20 cellular contexts compared by ENCODE assay signal in the genomic region with DNA sequence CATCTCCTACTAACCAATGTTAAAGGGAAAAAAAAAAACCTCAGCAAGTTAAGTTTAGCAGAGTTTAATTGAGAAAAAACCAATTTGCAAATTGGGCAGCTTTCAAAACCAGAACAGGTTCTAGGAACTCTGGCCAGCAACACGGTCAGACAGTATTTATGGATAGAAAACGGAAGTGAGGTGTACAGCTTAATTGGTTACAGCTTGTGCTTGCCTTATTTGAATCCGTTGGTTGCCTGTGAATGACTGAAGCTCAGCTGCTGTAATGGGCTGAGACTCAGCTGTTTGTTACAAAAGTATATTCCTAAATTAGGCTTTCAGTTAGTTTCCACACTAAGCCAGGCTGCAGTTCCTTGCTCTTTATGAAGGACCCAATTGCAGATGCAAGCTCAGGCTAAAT.
"Had no signal": no experiment of that assay in that cellular context is flagged by ENCODE, and none has a peak within 500 bp of the region (broad histone marks: within the 10 kb centered on the region; RNA-seq: fewer than 3 reads in every experiment).

No MANE protein-coding gene starts in this region.

- H3K27ac ChIP-seq: ascending aorta, coronary artery, left lung, prostate gland, right lobe of liver, stomach, testis, upper lobe of left lung had no signal

- DNase-seq: activated CD4-positive, alpha-beta T cell treated with anti-CD3 and anti-CD28 coated beads for 36 hours; activated CD4-positive, alpha-beta T cell treated with anti-CD3 and anti-CD28 coated beads, Interleukin-2, amount 50 U/mL, for 48 hours; activated gamma-delta T cell; erythroblast; head of caudate nucleus; left lung; right lobe of liver; stimulated activated CD4-positive, alpha-beta T cell treated with anti-CD3 and anti-CD28 coated beads, Interleukin-4, amount 100 ng/mL, for 1 hour; stomach; T-helper 17 cell; testis; upper lobe of left lung had no signal

- FAIRE-seq: endometrium, frontal cortex, TTC549 had no signal

- H3K9me3 ChIP-seq: ascending aorta, left lung, prostate gland, right lobe of liver, stomach, testis, upper lobe of left lung had no signal

- ATAC-seq: activated CD4-positive, alpha-beta T cell treated with anti-CD3 and anti-CD28 coated beads for 36 hours; left lung; right lobe of liver; T-helper 17 cell; WTC11 had no signal

- H3K27me3 ChIP-seq: ascending aorta, left lung, right lobe of liver, stomach, testis, upper lobe of left lung had no signal

- H3K4me1 ChIP-seq: ascending aorta, prostate gland, right lobe of liver, stomach, testis, upper lobe of left lung had no signal

- H3K36me3 ChIP-seq: ascending aorta, left lung, prostate gland, right lobe of liver, stomach, upper lobe of left lung had no signal

- H3K4me3 ChIP-seq: ascending aorta, coronary artery, left lung, prostate gland, right lobe of liver, smooth muscle cell, stomach, testis, upper lobe of left lung had no signal

- H3K4me2 ChIP-seq: smooth muscle cell had no signal
